Comparison of ENCODE assay signal across 8 cellular contexts in genomic region chr5:141914154-141914743, GRCh38. TPM values are rescaled to one million over a fixed set of nuclear protein-coding genes. Genes with fewer than 3 reads are reported as not detected.
DNase-seq lines count a peak whose midpoint lies in the region; ATAC-seq, FAIRE-seq and TF ChIP-seq lines count a peak whose summit lies in the region.

No MANE protein-coding gene starts in this region.

- H3K27me3 ChIP-seq in DOHH2 (ENCODE audit: control insufficient read depth, low read length) (peaks cover 12% of the 10 kb centered on the region), astrocyte (ENCODE audit: insufficient read depth, low read length) (peaks cover 22% of the 10 kb centered on the region), rectal smooth muscle tissue (ENCODE audit: control insufficient read depth, insufficient read depth, low read length) (no peaks in the 10 kb centered on the region)

- no peak overlapping the region for H3K27ac Mint-ChIP-seq in astrocyte (ENCODE audit: unreplicated experiment)

- H3K9me3 ChIP-seq in DOHH2 (ENCODE audit: control insufficient read depth, insufficient read depth, low read length) (no peaks in the 10 kb centered on the region), astrocyte (ENCODE audit: insufficient read depth, low read depth, low read length) (no peaks in the 10 kb centered on the region)

- H3K4me3 Mint-ChIP-seq in astrocyte (ENCODE audit: unreplicated experiment) = peak overlapping the region; percentile 42

- H3K9me2 ChIP-seq in DOHH2 (replicated peaks; ENCODE audit: control insufficient read depth, low read length) = no peaks in the 10 kb centered on the region

- H3K79me2 ChIP-seq in DOHH2 (ENCODE audit: control insufficient read depth, low read length) (no peaks in the 10 kb centered on the region), astrocyte (ENCODE audit: insufficient read depth, low read length) (no peaks in the 10 kb centered on the region)

- H3K9me3 Mint-ChIP-seq in astrocyte (ENCODE audit: unreplicated experiment) = no peaks in the 10 kb centered on the region

- H3F3A ChIP-seq in DOHH2 (ENCODE audit: control insufficient read depth, insufficient read depth) = 0 out of 2 replicates have a peak, but pooled peaks cover 8% of the 10 kb centered on the region

- H3K36me3 ChIP-seq in DOHH2 (ENCODE audit: control insufficient read depth, low read length) (no peaks in the 10 kb centered on the region), astrocyte (ENCODE audit: insufficient read depth, low read length) (no peaks in the 10 kb centered on the region), rectal smooth muscle tissue (ENCODE audit: control insufficient read depth, insufficient read depth, low read length) (no peaks in the 10 kb centered on the region)

- H3K9ac ChIP-seq in astrocyte (ENCODE audit: low read length) (peak overlapping the region; percentile 46), rectal smooth muscle tissue (ENCODE audit: low read length) (no peak overlapping the region)

- no peaks in the 10 kb centered on the region for H3K4me1 Mint-ChIP-seq in astrocyte (ENCODE audit: low read depth, unreplicated experiment)

- DNase-seq in NCI-H1092 treated with DMSO at 0.1 percent for 48 hours (lab: John Stamatoyannopoulos, UW) (peak; percentile 27), astrocyte (ENCODE audit: low read depth) (no peak), iPS DF 19.7 (ENCODE audit: low read depth, low spot score) (peak; percentile 28), NCI-H2171 treated with DMSO at 0.1 percent for 48 hours (lab: John Stamatoyannopoulos, UW) (no peak)

- FAIRE-seq in astrocyte (lab: Jason Lieb, UNC) = no peak

- peak overlapping the region; percentile 68 for H2AFZ ChIP-seq in astrocyte (ENCODE audit: low read depth, low read length)

- H3K4me1 ChIP-seq in DOHH2 (ENCODE audit: control insufficient read depth, low read length) (peaks cover 33% of the 10 kb centered on the region), astrocyte (ENCODE audit: insufficient read depth, low read length) (peaks cover 4% of the 10 kb centered on the region), rectal smooth muscle tissue (ENCODE audit: control insufficient read depth, insufficient read depth, low read length) (no peaks in the 10 kb centered on the region)

- H3K36me3 Mint-ChIP-seq in astrocyte (ENCODE audit: low read depth, unreplicated experiment) = no peaks in the 10 kb centered on the region

- H3K4me3 ChIP-seq in DOHH2 (ENCODE audit: low read length) (peak overlapping the region; percentile 48), astrocyte (ENCODE audit: insufficient read depth, low read depth, low read length) (peak overlapping the region; percentile 38), rectal smooth muscle tissue (ENCODE audit: low read length) (peak overlapping the region; percentile 43)

- peaks cover 41% of the 10 kb centered on the region for H3K27me3 Mint-ChIP-seq in astrocyte (ENCODE audit: low read depth, unreplicated experiment)

- peak overlapping the region; percentile 67 for H3K4me2 ChIP-seq in DOHH2 (ENCODE audit: low read length)
- peak overlapping the region; percentile 83 for H3K4me2 ChIP-seq in astrocyte (ENCODE audit: low read length)

- H4K20me1 ChIP-seq in DOHH2 (ENCODE audit: control insufficient read depth, insufficient read depth, low read depth, low read length) = no peaks in the 10 kb centered on the region
- H4K20me1 ChIP-seq in astrocyte (ENCODE audit: insufficient read depth, low read length) = no peaks in the 10 kb centered on the region

- H3K27ac ChIP-seq in DOHH2 (ENCODE audit: low read depth, low read length) (no peak overlapping the region), astrocyte (ENCODE audit: low read depth, low read length) (no peak overlapping the region), rectal smooth muscle tissue (ENCODE audit: low read depth, low read length) (no peak overlapping the region)

- ATAC-seq in GM21526 (IDR thresholded peaks at IDR 0.05; ENCODE audit: low FRiP score, unreplicated experiment) (peak; percentile 38), HG02840 (IDR thresholded peaks at IDR 0.05; ENCODE audit: low FRiP score, unreplicated experiment) (no peak)

- TF ChIP-seq CTCF in DOHH2 (IDR thresholded peaks at IDR 0.05; ENCODE audit: low read depth, low read length, poor library complexity, severe bottlenecking) (peak; percentile 70), astrocyte (IDR thresholded peaks at IDR 0.05; ENCODE audit: insufficient read depth, low read depth, low read length) (no peak)

RNA-seq across cellular contexts. Expression of gene DELE1, which starts 9.4 kb away (rescaled TPM):
- total RNA-seq in astrocyte = 37.6 and 38.2 TPM in 2 replicates

RNA-seq across cellular contexts. Expression of gene PCDH1, which starts 36.0 kb away (rescaled TPM):
- 9.1 and 11.5 TPM in 2 replicates for total RNA-seq in astrocyte

RNA-seq across cellular contexts. Expression of gene PCDH12, which starts 43.8 kb away (rescaled TPM):
- total RNA-seq in astrocyte = 0.02 TPM in 1 of 2 replicates, not detected in the other

RNA-seq across cellular contexts. Expression of gene RNF14, which starts 54.7 kb away (rescaled TPM):
- total RNA-seq in astrocyte = 96.5 and 105 TPM in 2 replicates

Comparison
In these comparisons a context has a peak if more than half of its experiments do, and no peak if none do; other contexts are left out.
1. DNase-seq: peak in NCI-H1092 treated with DMSO at 0.1 percent for 48 hours (single experiment) and iPS DF 19.7 (single experiment); none in astrocyte (single experiment) and NCI-H2171 treated with DMSO at 0.1 percent for 48 hours (single experiment).
2. Peak in every context shown above with its lines, with median percentiles within 50 percentile points of each other: H3K4me3 ChIP-seq.